ENCODE assay signal across 9 cellular contexts in genomic region chrX:25020391-25021131, GRCh38. TPM values are rescaled to one million over a fixed set of nuclear protein-coding genes. Genes with fewer than 3 reads are reported as not detected.
A peak's percentile ranks its signal among the peaks of the same experiment; 100 is the strongest.
DNase-seq lines count a peak whose midpoint lies in the region; ATAC-seq and TF ChIP-seq lines count a peak whose summit lies in the region.
"Had no signal": no experiment of that assay in that cellular context is flagged by ENCODE, and none has a peak within 500 bp of the region (broad histone marks: within the 10 kb centered on the region; RNA-seq: fewer than 3 reads in every experiment).

No MANE protein-coding gene starts in this region.

- H3K27me3 Mint-ChIP-seq in activated CD4-positive, alpha-beta memory T cell treated with anti-CD3 and anti-CD28 coated beads for 36 hours = peaks cover 55% of the 10 kb centered on the region
- H3K27me3 Mint-ChIP-seq in stimulated activated naive CD8-positive, alpha-beta T cell treated with anti-CD3 and anti-CD28 coated beads, Interleukin-15, amount 100 ng/mL, for 72 hours = peaks cover 87% of the 10 kb centered on the region

- ATAC-seq in GM18502 (IDR thresholded peaks at IDR 0.05; ENCODE audit: poor library complexity, unreplicated experiment) = peak; percentile 65
- ATAC-seq in stimulated activated naive CD8-positive, alpha-beta T cell treated with anti-CD3 and anti-CD28 coated beads, Interleukin-15, amount 100 ng/mL, for 72 hours = peak; percentile 74

- no peaks in the 10 kb centered on the region for H3K36me3 ChIP-seq in HUES64 (ENCODE audit: insufficient read depth, low read length)
- H3K36me3 ChIP-seq in iPS-20b (ENCODE audit: insufficient read depth, low read depth, low read length) = no peaks in the 10 kb centered on the region
- H3K36me3 ChIP-seq in sigmoid colon = no peaks in the 10 kb centered on the region

- no peak overlapping the region for H3K27ac Mint-ChIP-seq in activated CD4-positive, alpha-beta memory T cell treated with anti-CD3 and anti-CD28 coated beads for 36 hours
- H3K27ac Mint-ChIP-seq in stimulated activated naive CD8-positive, alpha-beta T cell treated with anti-CD3 and anti-CD28 coated beads, Interleukin-15, amount 100 ng/mL, for 72 hours = no peak overlapping the region

- DNase-seq in AG04449 (ENCODE audit: low read depth, low spot score) (no peak), NCI-H446 treated with DMSO at 0.1 percent for 48 hours (lab: John Stamatoyannopoulos, UW) (no peak), sigmoid colon (no peak)
- DNase-seq in activated CD4-positive, alpha-beta memory T cell treated with anti-CD3 and anti-CD28 coated beads for 36 hours = peak; percentile 42
- peak in 1 of 2 donors; percentile 40 for DNase-seq in stimulated activated naive CD8-positive, alpha-beta T cell treated with anti-CD3 and anti-CD28 coated beads, Interleukin-15, amount 100 ng/mL, for 72 hours

- no peak overlapping the region for H3K9ac ChIP-seq in HUES64 (ENCODE audit: low read depth, low read length)
- no peak overlapping the region for H3K9ac ChIP-seq in iPS-20b (ENCODE audit: low read depth, low read length)

- no peak overlapping the region for H3K4me3 Mint-ChIP-seq in activated CD4-positive, alpha-beta memory T cell treated with anti-CD3 and anti-CD28 coated beads for 36 hours
- H3K4me3 Mint-ChIP-seq in stimulated activated naive CD8-positive, alpha-beta T cell treated with anti-CD3 and anti-CD28 coated beads, Interleukin-15, amount 100 ng/mL, for 72 hours = peak overlapping the region in 1 of 2 donors; percentile 54

- under 1% methylated on average over 42 of the region's 48 CpGs for WGBS in HUES64
- 1 to 2% methylated on average over 48 of the region's 48 CpGs for WGBS in sigmoid colon, 2 donors

- TF ChIP-seq POLR2A in sigmoid colon (IDR thresholded peaks at IDR 0.05) = no peak

- no peaks in the 10 kb centered on the region for H3K9me3 ChIP-seq in HUES64 (ENCODE audit: insufficient read depth, low read depth, low read length)
- H3K9me3 ChIP-seq in iPS-20b (ENCODE audit: insufficient read depth, low read depth, low read length) = no peaks in the 10 kb centered on the region
- no peaks in the 10 kb centered on the region for H3K9me3 ChIP-seq in sigmoid colon

- intact Hi-C loops in activated CD4-positive, alpha-beta memory T cell treated with anti-CD3 and anti-CD28 coated beads for 36 hours (cut with micrococcal nuclease) = loop anchor here (1.0 to 5.0 kb wide), 3 partner anchors 16 to 648 kb away; no protein-coding TSS in a partner anchor
- intact Hi-C loops in sigmoid colon (cut with DNase I) = no loop called here

- H3K36me3 Mint-ChIP-seq in activated CD4-positive, alpha-beta memory T cell treated with anti-CD3 and anti-CD28 coated beads for 36 hours = no peaks in the 10 kb centered on the region

- POLR2A ChIA-PET in AG04449 (lab: Yijun Ruan, JAX) = no interaction called here
- POLR2A ChIA-PET in activated CD4-positive, alpha-beta memory T cell treated with anti-CD3 and anti-CD28 coated beads for 36 hours (lab: Charles Lee) = no interaction called here

- H3K9me3 Mint-ChIP-seq in activated CD4-positive, alpha-beta memory T cell treated with anti-CD3 and anti-CD28 coated beads for 36 hours = no peaks in the 10 kb centered on the region
- H3K9me3 Mint-ChIP-seq in stimulated activated naive CD8-positive, alpha-beta T cell treated with anti-CD3 and anti-CD28 coated beads, Interleukin-15, amount 100 ng/mL, for 72 hours = no peaks in the 10 kb centered on the region

- H3K4me1 Mint-ChIP-seq in activated CD4-positive, alpha-beta memory T cell treated with anti-CD3 and anti-CD28 coated beads for 36 hours (ENCODE audit: low read depth) = peaks cover 27% of the 10 kb centered on the region
- peaks cover 41% of the 10 kb centered on the region for H3K4me1 Mint-ChIP-seq in stimulated activated naive CD8-positive, alpha-beta T cell treated with anti-CD3 and anti-CD28 coated beads, Interleukin-15, amount 100 ng/mL, for 72 hours

- no peak for TF ChIP-seq EP300 in sigmoid colon (IDR thresholded peaks at IDR 0.05)

- H3K4me3 ChIP-seq in AG04449 (ENCODE audit: low read depth, low read length) (no peak overlapping the region), HUES64 (ENCODE audit: low read length) (peak overlapping the region; percentile 45), iPS-20b (ENCODE audit: low read length) (peak overlapping the region; percentile 60), sigmoid colon (no peak overlapping the region)

- TF ChIP-seq CTCF in AG04449 (IDR thresholded peaks at IDR 0.05; ENCODE audit: insufficient read depth, low read length, missing control alignments) (peak; percentile 52), sigmoid colon (IDR thresholded peaks at IDR 0.05) (peak in 1 of 4 experiments; percentile 19)

- H3K27me3 ChIP-seq in HUES64 (ENCODE audit: insufficient read depth, low read length) (peaks cover 97% of the 10 kb centered on the region), iPS-20b (ENCODE audit: insufficient read depth, low read length) (peaks cover 99% of the 10 kb centered on the region), sigmoid colon (peaks cover 54 to 85% (median 71%) of the 10 kb centered on the region in 3 donors)

- H3K27ac ChIP-seq in HUES64 (ENCODE audit: low read depth, low read length) (no peak overlapping the region), iPS-20b (ENCODE audit: low read length) (no peak overlapping the region), sigmoid colon (no peak overlapping the region)
- H3K27ac ChIP-seq: epithelial cell of prostate had no signal

- peaks cover 12% of the 10 kb centered on the region; the same call in 1 of the 2 replicates for H3K4me1 ChIP-seq in HUES64 (ENCODE audit: insufficient read depth, low read length)
- no peaks in the 10 kb centered on the region; the same call in none of the 2 replicates for H3K4me1 ChIP-seq in iPS-20b (ENCODE audit: insufficient read depth, low read length)
- H3K4me1 ChIP-seq in sigmoid colon = peaks cover 0 to 15% (median 6%) of the 10 kb centered on the region in 4 donors

- CTCF ChIA-PET in AG04449 (lab: Yijun Ruan, JAX) = interaction anchor here (0.9 to 2.5 kb wide), 4 partner anchors 10 to 182 kb away, joined by 3 to 19 read pairs (median 4); no protein-coding TSS in a partner anchor
- CTCF ChIA-PET in activated CD4-positive, alpha-beta memory T cell treated with anti-CD3 and anti-CD28 coated beads for 36 hours (lab: Charles Lee) = interaction anchor here (1.1 to 2.6 kb wide), 6 partner anchors 9 to 649 kb away, joined by 5 to 15 read pairs (median 8); no protein-coding TSS in a partner anchor

RNA-seq across cellular contexts. Expression of gene ARX, which starts 4.8 kb away (rescaled TPM):
- not detected for polyA plus RNA-seq in HUES64 (2013, experiment 1 of 2)
- not detected for polyA plus RNA-seq in HUES64 (2013, experiment 2 of 2)
- total RNA-seq in activated CD4-positive, alpha-beta memory T cell treated with anti-CD3 and anti-CD28 coated beads for 36 hours = not detected
- total RNA-seq in sigmoid colon = not detected
- polyA plus RNA-seq in sigmoid colon = under 1 TPM in 2 of 3 donors, not detected in 1; 0.10 to 0.23 TPM

Comparison
In these comparisons a context has a peak if more than half of its experiments do, and no peak if none do; other contexts are left out.
1. H3K4me3 ChIP-seq: peak in HUES64 (single experiment) and iPS-20b (single experiment); none in AG04449 (single experiment) and sigmoid colon (0 of 4).